10 cellular contexts compared by ENCODE assay signal in genomic region chr14:71371711-71372396, GRCh38. TPM values are rescaled to one million over a fixed set of nuclear protein-coding genes. Genes with fewer than 3 reads are reported as not detected.
DNase-seq lines count a peak whose midpoint lies in the region; ATAC-seq and TF ChIP-seq lines count a peak whose summit lies in the region.
"Had no signal": no experiment of that assay in that cellular context is flagged by ENCODE, and none has a peak within 500 bp of the region (broad histone marks: within the 10 kb centered on the region; RNA-seq: fewer than 3 reads in every experiment).

No MANE protein-coding gene starts in this region.

- no peak for TF ChIP-seq POLR2A in body of pancreas (IDR thresholded peaks at IDR 0.05)

- peak; percentile 92 for ATAC-seq in foreskin keratinocyte
- no peak for ATAC-seq in HG03280 (IDR thresholded peaks at IDR 0.05; ENCODE audit: unreplicated experiment)
- no peak for ATAC-seq in body of pancreas

- no peaks in the 10 kb centered on the region for H3K9me3 ChIP-seq in SJSA1 (replicated peaks)
- H3K9me3 ChIP-seq in body of pancreas: no peaks in the 10 kb centered on the region

- H3K4me3 ChIP-seq in SJSA1 (no peak overlapping the region), body of pancreas (no peak overlapping the region)

- peak overlapping the region; percentile 16 for H3K4me3 Mint-ChIP-seq in activated T-cell treated with anti-CD3 and anti-CD28 coated beads, Interleukin-2, amount 50 U/mL, for 24 hours
- no peak overlapping the region for H3K4me3 Mint-ChIP-seq in type B pancreatic cell

- 69 to 73% methylated on average over 2 of the region's 2 CpGs for WGBS in body of pancreas, 2 donors

- intact Hi-C loops in body of pancreas (cut with DNase I): no loop called here

- H3K4me1 ChIP-seq in SJSA1 (replicated peaks): peaks cover 22% of the 10 kb centered on the region
- peaks cover 28% of the 10 kb centered on the region for H3K4me1 ChIP-seq in foreskin keratinocyte
- peaks cover 12% of the 10 kb centered on the region for H3K4me1 ChIP-seq in body of pancreas

- no peaks in the 10 kb centered on the region for H3K27me3 ChIP-seq in SJSA1 (replicated peaks)
- H3K27me3 ChIP-seq in foreskin keratinocyte: no peaks in the 10 kb centered on the region
- H3K27me3 ChIP-seq in body of pancreas: no peaks in the 10 kb centered on the region

- no peaks in the 10 kb centered on the region for H3K36me3 ChIP-seq in SJSA1
- H3K36me3 ChIP-seq in body of pancreas (replicated peaks in 1 of 2; ENCODE audit: insufficient read depth in 1 of 2, low read depth in 2 of 2): no peaks in the 10 kb centered on the region

- H3K4me1 Mint-ChIP-seq in activated T-cell treated with anti-CD3 and anti-CD28 coated beads, Interleukin-2, amount 50 U/mL, for 24 hours (ENCODE audit: low read depth): peaks cover 29% of the 10 kb centered on the region
- H3K4me1 Mint-ChIP-seq in type B pancreatic cell (ENCODE audit: unreplicated experiment): no peaks in the 10 kb centered on the region

- no peak for TF ChIP-seq CTCF in foreskin keratinocyte (conservative IDR thresholded peaks at IDR 0.05)
- TF ChIP-seq CTCF in type B pancreatic cell (conservative IDR thresholded peaks at IDR 0.05): no peak
- no peak for TF ChIP-seq CTCF in body of pancreas (IDR thresholded peaks at IDR 0.05)

- H3K27ac Mint-ChIP-seq in activated T-cell treated with anti-CD3 and anti-CD28 coated beads, Interleukin-2, amount 50 U/mL, for 24 hours: peak overlapping the region; percentile 80
- peak overlapping the region; percentile 5 for H3K27ac Mint-ChIP-seq in type B pancreatic cell

- no peaks in the 10 kb centered on the region for H3K27me3 Mint-ChIP-seq in activated T-cell treated with anti-CD3 and anti-CD28 coated beads, Interleukin-2, amount 50 U/mL, for 24 hours
- H3K27me3 Mint-ChIP-seq in type B pancreatic cell: no peaks in the 10 kb centered on the region

- H3K27ac ChIP-seq in SJSA1: peak overlapping the region; percentile 70
- H3K27ac ChIP-seq in foreskin keratinocyte: peak overlapping the region; percentile 89
- H3K27ac ChIP-seq in body of pancreas: peak overlapping the region in 1 of 4 donors; percentile 44
- H3K27ac ChIP-seq: C4-2B had no signal

- H3K9me3 Mint-ChIP-seq in activated T-cell treated with anti-CD3 and anti-CD28 coated beads, Interleukin-2, amount 50 U/mL, for 24 hours: peaks cover 10% of the 10 kb centered on the region
- no peaks in the 10 kb centered on the region for H3K9me3 Mint-ChIP-seq in type B pancreatic cell

- peaks cover 15% of the 10 kb centered on the region for H3K36me3 Mint-ChIP-seq in activated T-cell treated with anti-CD3 and anti-CD28 coated beads, Interleukin-2, amount 50 U/mL, for 24 hours (ENCODE audit: low read depth)
- H3K36me3 Mint-ChIP-seq in type B pancreatic cell: peaks cover 6% of the 10 kb centered on the region

- DNase-seq in activated T-cell treated with anti-CD3 and anti-CD28 coated beads, Interleukin-2, amount 50 U/mL, for 24 hours: no peak
- DNase-seq in activated T-cell treated with anti-CD3 and anti-CD28 coated beads, Interleukin-2, amount 50 U/mL, for 48 hours: no peak
- no peak for DNase-seq in SJSA1 (ENCODE audit: low read depth in 1 of 2, low spot score in 2 of 2)
- DNase-seq in foreskin keratinocyte: peak; percentile 82 to 90
- DNase-seq in type B pancreatic cell (ENCODE audit: extremely low spot score, unreplicated experiment): no peak
- DNase-seq in HuH-7.5 (ENCODE audit: low spot score): no peak
- no peak for DNase-seq in body of pancreas
- DNase-seq: NCI-H446 had no signal

RNA-seq across cellular contexts. Expression of gene SIPA1L1, which starts 51.6 kb away (rescaled TPM):
- total RNA-seq in SJSA1 (2014; rRNA removed; shearing (Covaris generic)): 10.8 and 21.0 TPM in 2 replicates
- total RNA-seq in foreskin keratinocyte: 22.4 and 29.9 TPM in 2 replicates
- polyA plus RNA-seq in foreskin keratinocyte: 10.1 and 13.7 TPM in 2 replicates
- total RNA-seq in type B pancreatic cell (ENCODE audit: low replicate concordance): 44.2 and 46.2 TPM in 2 replicates
- total RNA-seq in body of pancreas: 10 to 100 TPM; 17.5 to 49.8 TPM

Comparison
In these comparisons a context has a peak if more than half of its experiments do, and no peak if none do; other contexts are left out.
1. DNase-seq: peak in foreskin keratinocyte (2 of 2); none in activated T-cell treated with anti-CD3 and anti-CD28 coated beads, Interleukin-2, amount 50 U/mL, for 24 hours (single experiment), activated T-cell treated with anti-CD3 and anti-CD28 coated beads, Interleukin-2, amount 50 U/mL, for 48 hours (0 of 2), SJSA1 (0 of 2), type B pancreatic cell (single experiment), HuH-7.5 (single experiment) and body of pancreas (0 of 4).